ENCODE assay signal across 25 cellular contexts in genomic region chr13:109819851-109820250, GRCh38.
"Had no signal": no experiment of that assay in that cellular context is flagged by ENCODE, and none has a peak within 500 bp of the region (broad histone marks: within the 10 kb centered on the region; RNA-seq: fewer than 3 reads in every experiment).

No MANE protein-coding gene starts in this region.

- H2AFZ ChIP-seq: parathyroid adenoma had no signal

- H3K4me1 ChIP-seq: gastrocnemius medialis, parathyroid adenoma, tibial artery, uterus had no signal

- DNase-seq: activated CD4-positive, alpha-beta T cell treated with anti-CD3 and anti-CD28 coated beads, Interleukin-2, amount 10 ng/mL, durations not matched to agents 7 days and 5 days; activated CD4-positive, CD25-positive, alpha-beta regulatory T cell treated with anti-CD3 and anti-CD28 coated beads, Interleukin-2, amount 50 U/mL, for 72 hours; activated CD8-positive, alpha-beta T cell treated with anti-CD3 and anti-CD28 coated beads, Interleukin-2, amount 10 ng/mL, durations not matched to agents 7 days and 5 days; activated gamma-delta T cell treated with Interleukin-2 at 50 U/mL for 16 hours; anterior cingulate cortex; body of pancreas; cortex of kidney; endodermal cell; esophagus squamous epithelium; gastrocnemius medialis; head of caudate nucleus; hypothalamus; mesenchymal stem cell; nephron progenitor cell; right lobe of liver; stimulated activated CD4-positive, alpha-beta T cell treated with anti-CD3 and anti-CD28 coated beads, Interleukin-1b, Interleukin-23, amount 100 ng/mL, for 48 hours; substantia nigra; tibial artery; uterus; WERI-Rb-1 had no signal

- H3K4me3 Mint-ChIP-seq: activated CD4-positive, alpha-beta T cell treated with anti-CD3 and anti-CD28 coated beads, Interleukin-2, amount 10 ng/mL, durations not matched to agents 7 days and 5 days; activated CD8-positive, alpha-beta T cell treated with anti-CD3 and anti-CD28 coated beads, Interleukin-2, amount 10 ng/mL, durations not matched to agents 7 days and 5 days; activated naive CD4-positive, alpha-beta T cell treated with anti-CD3 and anti-CD28 coated beads, Interleukin-2, amount 50 U/mL, for 24 hours; endodermal cell; nephron progenitor cell; stimulated activated naive CD8-positive, alpha-beta T cell treated with anti-CD3 and anti-CD28 coated beads, Interleukin-15, Interleukin-2, amounts not matched to agents 100 ng/mL and 50 ng/mL, for 24 hours had no signal

- H3K27ac Mint-ChIP-seq: activated CD4-positive, alpha-beta T cell treated with anti-CD3 and anti-CD28 coated beads, Interleukin-2, amount 10 ng/mL, durations not matched to agents 7 days and 5 days; activated CD8-positive, alpha-beta T cell treated with anti-CD3 and anti-CD28 coated beads, Interleukin-2, amount 10 ng/mL, durations not matched to agents 7 days and 5 days; activated naive CD4-positive, alpha-beta T cell treated with anti-CD3 and anti-CD28 coated beads, Interleukin-2, amount 50 U/mL, for 24 hours; endodermal cell; stimulated activated naive CD8-positive, alpha-beta T cell treated with anti-CD3 and anti-CD28 coated beads, Interleukin-15, Interleukin-2, amounts not matched to agents 100 ng/mL and 50 ng/mL, for 24 hours had no signal

- ATAC-seq: activated CD8-positive, alpha-beta T cell treated with anti-CD3 and anti-CD28 coated beads, Interleukin-2, amount 10 ng/mL, durations not matched to agents 7 days and 5 days; body of pancreas; gastrocnemius medialis; right lobe of liver had no signal

- H3K4me1 Mint-ChIP-seq: activated CD4-positive, alpha-beta T cell treated with anti-CD3 and anti-CD28 coated beads, Interleukin-2, amount 10 ng/mL, durations not matched to agents 7 days and 5 days; activated naive CD4-positive, alpha-beta T cell treated with anti-CD3 and anti-CD28 coated beads, Interleukin-2, amount 50 U/mL, for 24 hours had no signal

- H3K9ac ChIP-seq: parathyroid adenoma had no signal

- H3K27ac ChIP-seq: body of pancreas, cardiac muscle cell, esophagus squamous epithelium, gastrocnemius medialis, parathyroid adenoma, right lobe of liver, skin epidermis, tibial artery, uterus, WERI-Rb-1 had no signal

- H3K27me3 ChIP-seq: body of pancreas, cardiac muscle cell, gastrocnemius medialis, right lobe of liver, tibial artery, uterus had no signal

- H3K9me3 ChIP-seq: body of pancreas, esophagus squamous epithelium, gastrocnemius medialis, right lobe of liver, tibial artery, uterus had no signal

- H3K9me3 Mint-ChIP-seq: activated CD4-positive, alpha-beta T cell treated with anti-CD3 and anti-CD28 coated beads, Interleukin-2, amount 10 ng/mL, durations not matched to agents 7 days and 5 days; activated naive CD4-positive, alpha-beta T cell treated with anti-CD3 and anti-CD28 coated beads, Interleukin-2, amount 50 U/mL, for 24 hours; stimulated activated naive CD8-positive, alpha-beta T cell treated with anti-CD3 and anti-CD28 coated beads, Interleukin-15, Interleukin-2, amounts not matched to agents 100 ng/mL and 50 ng/mL, for 24 hours had no signal

- H3K36me3 Mint-ChIP-seq: activated naive CD4-positive, alpha-beta T cell treated with anti-CD3 and anti-CD28 coated beads, Interleukin-2, amount 50 U/mL, for 24 hours had no signal

- H3K36me3 ChIP-seq: cardiac muscle cell, esophagus squamous epithelium, gastrocnemius medialis, right lobe of liver, tibial artery, uterus, WERI-Rb-1 had no signal

- H3K4me3 ChIP-seq: body of pancreas, cardiac muscle cell, esophagus squamous epithelium, gastrocnemius medialis, right lobe of liver, skin epidermis, tibial artery, uterus had no signal

- H3K79me2 ChIP-seq: parathyroid adenoma had no signal
